ENCODE assay signal across 16 cellular contexts in the genomic region with DNA sequence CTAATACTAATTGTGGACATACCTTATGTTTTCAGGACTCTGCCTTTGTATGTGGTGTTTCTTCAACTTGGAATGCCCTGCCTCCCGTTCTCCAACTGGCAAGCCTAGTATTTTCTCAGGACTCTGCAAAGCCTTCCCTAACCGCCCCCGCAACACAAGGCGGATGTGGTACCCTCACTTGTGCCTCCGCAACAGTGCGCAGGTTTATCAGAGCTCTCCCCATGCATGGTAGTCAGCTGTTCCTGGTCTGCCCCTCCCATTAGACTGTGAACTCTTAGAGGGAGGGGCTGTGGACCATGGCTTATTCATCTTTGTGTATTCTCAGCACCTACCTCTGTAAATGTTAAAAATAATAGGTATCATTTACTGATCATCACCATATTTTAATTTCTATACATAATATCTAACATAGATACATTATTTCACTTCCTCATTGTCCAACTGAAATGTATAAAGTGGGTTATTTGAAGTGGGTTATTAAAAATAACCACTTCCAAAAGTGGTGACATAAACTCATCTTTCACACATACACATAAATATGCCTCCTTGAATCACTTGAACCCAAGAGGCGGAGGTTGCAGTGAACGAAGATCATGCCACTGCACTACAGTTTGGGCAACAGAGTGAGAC. TPM values are rescaled to one million over a fixed set of nuclear protein-coding genes. Genes with fewer than 3 reads are reported as not detected.
DNase-seq lines count a peak whose midpoint lies in the region; ATAC-seq and TF ChIP-seq lines count a peak whose summit lies in the region.
"Had no signal": no experiment of that assay in that cellular context is flagged by ENCODE, and none has a peak within 500 bp of the region (broad histone marks: within the 10 kb centered on the region; RNA-seq: fewer than 3 reads in every experiment).

No MANE protein-coding gene starts in this region.

- H3K4me1 Mint-ChIP-seq in activated CD4-positive, alpha-beta T cell treated with anti-CD3 and anti-CD28 coated beads, Interleukin-2, amount 10 ng/mL, durations not matched to agents 24 days and 14 days = peaks cover 27% of the 10 kb centered on the region

- H3K36me3 Mint-ChIP-seq in activated CD4-positive, alpha-beta T cell treated with anti-CD3 and anti-CD28 coated beads, Interleukin-2, amount 10 ng/mL, durations not matched to agents 24 days and 14 days (ENCODE audit: low read depth) = no peaks in the 10 kb centered on the region
- H3K36me3 Mint-ChIP-seq in activated naive CD4-positive, alpha-beta T cell treated with anti-CD3 and anti-CD28 coated beads, Interleukin-2, amount 50 U/mL, for 72 hours = no peaks in the 10 kb centered on the region
- H3K36me3 Mint-ChIP-seq: type B pancreatic cell had no signal

- peak overlapping the region; percentile 16 for H3K27ac Mint-ChIP-seq in activated CD4-positive, alpha-beta T cell treated with anti-CD3 and anti-CD28 coated beads, Interleukin-2, amount 10 ng/mL, durations not matched to agents 24 days and 14 days
- H3K27ac Mint-ChIP-seq in activated naive CD4-positive, alpha-beta T cell treated with anti-CD3 and anti-CD28 coated beads, Interleukin-2, amount 50 U/mL, for 72 hours = peak overlapping the region; percentile 39 to 70
- H3K27ac Mint-ChIP-seq: type B pancreatic cell had no signal

- intact Hi-C loops in activated CD4-positive, alpha-beta T cell treated with anti-CD3 and anti-CD28 coated beads, Interleukin-2, amount 10 ng/mL, durations not matched to agents 24 days and 14 days (cut with micrococcal nuclease) = no loop called here

- no peak for DNase-seq in activated CD4-positive, alpha-beta T cell treated with anti-CD3 and anti-CD28 coated beads, Interleukin-2, amount 10 ng/mL, durations not matched to agents 24 days and 14 days
- no peak for DNase-seq in activated CD4-positive, alpha-beta T cell treated with anti-CD3 and anti-CD28 coated beads, Interleukin-2, amount 50 U/mL, for 1 hour
- DNase-seq in MM.1S = no peak
- DNase-seq in activated naive CD4-positive, alpha-beta T cell treated with anti-CD3 and anti-CD28 coated beads, Interleukin-2, amount 50 U/mL, for 72 hours (ENCODE audit: low spot score in 2 of 2) = no peak
- DNase-seq in omental fat pad (ENCODE audit: low spot score) = no peak
- DNase-seq in NCI-H526 (lab: John Stamatoyannopoulos, UW) = no peak
- DNase-seq in activated CD4-positive, alpha-beta T cell treated with anti-CD3 and anti-CD28 coated beads, Interleukin-2, amount 50 U/mL, for 48 hours = no peak
- DNase-seq in HPDE6-E6E7 (ENCODE audit: extremely low spot score) = no peak
- DNase-seq: kidney, NCI-H1694 had no signal

- peak overlapping the region; percentile 67; the same call in 1 of the 2 replicates for H3K4me2 ChIP-seq in MM.1S (ENCODE audit: low read depth, low read length)
- H3K4me2 ChIP-seq: smooth muscle cell had no signal

- no peaks in the 10 kb centered on the region for H3K27me3 Mint-ChIP-seq in activated CD4-positive, alpha-beta T cell treated with anti-CD3 and anti-CD28 coated beads, Interleukin-2, amount 10 ng/mL, durations not matched to agents 24 days and 14 days
- H3K27me3 Mint-ChIP-seq: type B pancreatic cell had no signal

- no peaks in the 10 kb centered on the region for H4K20me1 ChIP-seq in MM.1S (ENCODE audit: insufficient read depth, low read length)

- H3K4me3 ChIP-seq in MM.1S (ENCODE audit: low read length) = peak overlapping the region; percentile 72
- H3K4me3 ChIP-seq: gastroesophageal sphincter, HAP-1, smooth muscle cell had no signal

- peak overlapping the region; percentile 38; the same call in 1 of the 2 replicates for H3K9ac ChIP-seq in MM.1S (ENCODE audit: low read length)

- H3K79me2 ChIP-seq in MM.1S (ENCODE audit: low read length) = no peaks in the 10 kb centered on the region

- no peak for TF ChIP-seq CTCF in MM.1S (IDR thresholded peaks at IDR 0.05; ENCODE audit: low read length)
- TF ChIP-seq CTCF in omental fat pad (IDR thresholded peaks at IDR 0.05) = no peak

- H3K27me3 ChIP-seq in MM.1S (replicated peaks; ENCODE audit: insufficient read depth, low read length) = no peaks in the 10 kb centered on the region

- ATAC-seq in activated naive CD4-positive, alpha-beta T cell treated with anti-CD3 and anti-CD28 coated beads, Interleukin-2, amount 50 U/mL, for 72 hours = peak in 1 of 2 donors; percentile 44
- peak; percentile 74 for ATAC-seq in omental fat pad (ENCODE audit: low FRiP score)
- ATAC-seq: gastroesophageal sphincter had no signal

- H3K9me3 Mint-ChIP-seq in activated CD4-positive, alpha-beta T cell treated with anti-CD3 and anti-CD28 coated beads, Interleukin-2, amount 10 ng/mL, durations not matched to agents 24 days and 14 days = no peaks in the 10 kb centered on the region
- H3K9me3 Mint-ChIP-seq in activated naive CD4-positive, alpha-beta T cell treated with anti-CD3 and anti-CD28 coated beads, Interleukin-2, amount 50 U/mL, for 72 hours = no peaks in the 10 kb centered on the region
- H3K9me3 Mint-ChIP-seq: type B pancreatic cell had no signal

- H3K36me3 ChIP-seq in MM.1S (replicated peaks; ENCODE audit: insufficient read depth, low read length) = no peaks in the 10 kb centered on the region
- H3K36me3 ChIP-seq: gastroesophageal sphincter, HAP-1 had no signal

- H3K9me3 ChIP-seq in MM.1S (replicated peaks; ENCODE audit: insufficient read depth, low read length) = no peaks in the 10 kb centered on the region
- H3K9me3 ChIP-seq: gastroesophageal sphincter, HAP-1 had no signal

- peaks cover 7% of the 10 kb centered on the region; the same call in 1 of the 2 replicates for H3K4me1 ChIP-seq in MM.1S (ENCODE audit: low read length)
- H3K4me1 ChIP-seq: gastroesophageal sphincter had no signal

- peak overlapping the region; percentile 59; the same call in 1 of the 2 replicates for H2AFZ ChIP-seq in MM.1S (ENCODE audit: low read length)

- H3F3A ChIP-seq in MM.1S (ENCODE audit: insufficient read depth, low read length) = peaks cover 10% of the 10 kb centered on the region; the same call in 1 of the 2 replicates

- H3K27ac ChIP-seq in MM.1S (ENCODE audit: low read length) = no peak overlapping the region
- H3K27ac ChIP-seq: gastroesophageal sphincter had no signal

- no peaks in the 10 kb centered on the region for H3K9me2 ChIP-seq in MM.1S (replicated peaks; ENCODE audit: insufficient read depth, low read length)

- H3K4me3 Mint-ChIP-seq in activated CD4-positive, alpha-beta T cell treated with anti-CD3 and anti-CD28 coated beads, Interleukin-2, amount 10 ng/mL, durations not matched to agents 24 days and 14 days = no peak overlapping the region
- H3K4me3 Mint-ChIP-seq: type B pancreatic cell had no signal

RNA-seq across cellular contexts. Expression of a gene that starts 9.0 kb away (rescaled TPM):
- 3.3 and 4.2 TPM in 2 replicates for total RNA-seq in activated CD4-positive, alpha-beta T cell treated with anti-CD3 and anti-CD28 coated beads, Interleukin-2, amount 10 ng/mL, durations not matched to agents 24 days and 14 days
- total RNA-seq in activated naive CD4-positive, alpha-beta T cell treated with anti-CD3 and anti-CD28 coated beads, Interleukin-2, amount 50 U/mL, for 72 hours = 1 to 10 TPM; 2.8 to 5.1 TPM
- 1 to 10 TPM; 2.2 to 6.3 (median 2.4) TPM for total RNA-seq in omental fat pad
- total RNA-seq: HT-29, myocyte had no signal

RNA-seq across cellular contexts. Expression of a gene that starts 19.6 kb away (rescaled TPM):
- total RNA-seq in activated CD4-positive, alpha-beta T cell treated with anti-CD3 and anti-CD28 coated beads, Interleukin-2, amount 10 ng/mL, durations not matched to agents 24 days and 14 days = 356 and 363 TPM in 2 replicates
- total RNA-seq in activated naive CD4-positive, alpha-beta T cell treated with anti-CD3 and anti-CD28 coated beads, Interleukin-2, amount 50 U/mL, for 72 hours = 100 to 1,000 TPM; 288 to 307 TPM
- total RNA-seq in omental fat pad = 100 to 1,000 TPM; 171 to 213 (median 194) TPM

RNA-seq across cellular contexts. Expression of a gene that starts 20.5 kb away (rescaled TPM):
- 0.47 and 0.64 TPM in 2 replicates for total RNA-seq in activated CD4-positive, alpha-beta T cell treated with anti-CD3 and anti-CD28 coated beads, Interleukin-2, amount 10 ng/mL, durations not matched to agents 24 days and 14 days
- 1 to 10 TPM; 2.1 to 2.8 TPM for total RNA-seq in activated naive CD4-positive, alpha-beta T cell treated with anti-CD3 and anti-CD28 coated beads, Interleukin-2, amount 50 U/mL, for 72 hours
- total RNA-seq in omental fat pad = 1 to 10 TPM; 1.9 to 3.8 (median 3.2) TPM
- total RNA-seq: smooth muscle cell had no signal

RNA-seq across cellular contexts. Expression of a gene that starts 36.1 kb away (rescaled TPM):
- total RNA-seq in activated CD4-positive, alpha-beta T cell treated with anti-CD3 and anti-CD28 coated beads, Interleukin-2, amount 10 ng/mL, durations not matched to agents 24 days and 14 days = 13.7 and 15.8 TPM in 2 replicates
- total RNA-seq in activated naive CD4-positive, alpha-beta T cell treated with anti-CD3 and anti-CD28 coated beads, Interleukin-2, amount 50 U/mL, for 72 hours = 10 to 100 TPM; 18.1 to 24.3 TPM
- 10 to 100 TPM in 3 of 4 donors, 1 to 10 TPM in 1; 9.7 to 48.7 (median 24.8) TPM for total RNA-seq in omental fat pad

RNA-seq across cellular contexts. Expression of a gene that starts 58.7 kb away (rescaled TPM):
- total RNA-seq in activated CD4-positive, alpha-beta T cell treated with anti-CD3 and anti-CD28 coated beads, Interleukin-2, amount 10 ng/mL, durations not matched to agents 24 days and 14 days = 192 and 193 TPM in 2 replicates
- 10 to 100 TPM; 78.8 to 79.8 TPM for total RNA-seq in activated naive CD4-positive, alpha-beta T cell treated with anti-CD3 and anti-CD28 coated beads, Interleukin-2, amount 50 U/mL, for 72 hours
- 100 to 1,000 TPM in 1 of 4 donors, 10 to 100 TPM in 3; 26.2 to 153 (median 45.0) TPM for total RNA-seq in omental fat pad
